ENCODE assay signal across 16 cellular contexts in the genomic region with DNA sequence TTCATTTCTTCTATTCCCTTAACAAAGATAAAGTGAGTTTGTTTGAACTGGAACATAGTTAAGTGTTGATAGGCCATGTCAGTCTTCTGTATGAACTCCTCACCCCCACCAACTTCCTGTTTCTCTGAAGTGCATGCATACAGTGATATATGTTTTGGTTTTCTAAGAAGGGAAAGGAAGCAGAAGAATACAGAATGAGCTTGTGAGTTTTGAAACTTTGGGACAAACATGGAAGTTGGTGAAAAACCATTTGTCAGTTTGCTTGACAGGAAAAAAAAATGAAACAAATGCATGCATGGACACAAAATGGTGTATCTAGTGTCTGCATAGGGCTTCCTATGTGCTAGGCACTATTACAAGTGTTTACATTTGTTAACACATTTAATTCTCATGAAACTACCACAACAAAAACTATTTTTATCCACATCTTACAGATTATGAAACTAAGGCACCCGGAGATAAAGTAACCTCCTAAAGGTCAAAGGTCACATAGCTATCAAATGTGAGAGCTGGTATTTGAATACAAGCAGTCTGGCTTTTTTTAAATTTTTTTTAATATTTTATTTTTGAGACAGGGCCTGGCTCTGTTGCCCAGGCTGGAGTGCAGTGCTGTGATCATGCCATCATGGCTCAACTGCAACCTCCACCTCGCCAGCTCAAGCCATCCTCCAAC.
A peak's percentile ranks its signal among the peaks of the same experiment; 100 is the strongest.
DNase-seq lines count a peak whose midpoint lies in the region; ATAC-seq and TF ChIP-seq lines count a peak whose summit lies in the region.
"Had no signal": no experiment of that assay in that cellular context is flagged by ENCODE, and none has a peak within 500 bp of the region (broad histone marks: within the 10 kb centered on the region; RNA-seq: fewer than 3 reads in every experiment).

No MANE protein-coding gene starts in this region.

- no peaks in the 10 kb centered on the region for H3K9me3 Mint-ChIP-seq in T-cell
- H3K9me3 Mint-ChIP-seq: activated CD4-positive, alpha-beta memory T cell treated with anti-CD3 and anti-CD28 coated beads for 36 hours had no signal

- H3K36me3 ChIP-seq in suprapubic skin, result no peaks in the 10 kb centered on the region

- no peak for TF ChIP-seq POLR2A in suprapubic skin (IDR thresholded peaks at IDR 0.05)

- H3K27ac Mint-ChIP-seq in T-cell, result peak overlapping the region; percentile 40 to 81
- H3K27ac Mint-ChIP-seq: activated CD4-positive, alpha-beta memory T cell treated with anti-CD3 and anti-CD28 coated beads for 36 hours; activated naive CD8-positive, alpha-beta T cell; natural killer cell treated with Interleukin-12 subunit alpha and Interleukin-12 subunit beta and Interleukin-15 and Interleukin-18, amount 100 ng/mL, for 72 hours had no signal

- WGBS in suprapubic skin, result 80% methylated on average over 2 of the region's 2 CpGs

- DNase-seq in T-cell (no peak), GF-D8 (lab: John Stamatoyannopoulos, UW) (no peak), suprapubic skin (ENCODE audit: low spot score in 2 of 2) (no peak), NCI-H526 (lab: John Stamatoyannopoulos, UW) (no peak), iPS-NIHi11 (ENCODE audit: low spot score) (no peak)
- DNase-seq: activated CD4-positive, alpha-beta memory T cell treated with anti-CD3 and anti-CD28 coated beads for 36 hours; NCI-H526 treated with DMSO at 0.1 percent for 48 hours; small intestine; SW 1271 had no signal

- H3K27me3 ChIP-seq in suprapubic skin, result no peaks in the 10 kb centered on the region

- H3K27me3 Mint-ChIP-seq in T-cell, result no peaks in the 10 kb centered on the region
- H3K27me3 Mint-ChIP-seq: activated CD4-positive, alpha-beta memory T cell treated with anti-CD3 and anti-CD28 coated beads for 36 hours; activated naive CD8-positive, alpha-beta T cell; natural killer cell treated with Interleukin-12 subunit alpha and Interleukin-12 subunit beta and Interleukin-15 and Interleukin-18, amount 100 ng/mL, for 72 hours had no signal

- no peaks in the 10 kb centered on the region for H3K36me3 Mint-ChIP-seq in T-cell
- H3K36me3 Mint-ChIP-seq: activated CD4-positive, alpha-beta memory T cell treated with anti-CD3 and anti-CD28 coated beads for 36 hours; activated naive CD8-positive, alpha-beta T cell; natural killer cell treated with Interleukin-12 subunit alpha and Interleukin-12 subunit beta and Interleukin-15 and Interleukin-18, amount 100 ng/mL, for 72 hours had no signal

- H3K27ac ChIP-seq in suprapubic skin, result no peak overlapping the region
- H3K27ac ChIP-seq: C4-2B, coronary artery had no signal

- no peak for TF ChIP-seq EP300 in suprapubic skin (IDR thresholded peaks at IDR 0.05)

- no peaks in the 10 kb centered on the region for H3K9me3 ChIP-seq in suprapubic skin

- CTCF ChIA-PET in T-cell (lab: Charles Lee), result interaction anchor here in 1 of 2 donors (1.0 kb wide), 1 partner anchor 9 kb away, joined by 4 read pairs; no protein-coding TSS in a partner anchor

- no peak for TF ChIP-seq CTCF in suprapubic skin (IDR thresholded peaks at IDR 0.05)

- peaks cover 9 to 13% (median 12%) of the 10 kb centered on the region in 3 donors for H3K4me1 Mint-ChIP-seq in T-cell

- no peaks in the 10 kb centered on the region for H3K4me1 ChIP-seq in suprapubic skin

- H3K4me3 ChIP-seq in suprapubic skin, result no peak overlapping the region
- H3K4me3 ChIP-seq: coronary artery had no signal

- peak; percentile 60 for ATAC-seq in GM18502 (IDR thresholded peaks at IDR 0.05; ENCODE audit: poor library complexity, unreplicated experiment)
- ATAC-seq in GM19397 (IDR thresholded peaks at IDR 0.05; ENCODE audit: unreplicated experiment), result peak; percentile 74
- peak; percentile 59 for ATAC-seq in HG03442 (IDR thresholded peaks at IDR 0.05; ENCODE audit: unreplicated experiment)
- ATAC-seq in T-cell (replicated peaks in 1 of 4), result peak in 3 of 4 experiments; percentile 36 to 64 (median 53)
- ATAC-seq: natural killer cell treated with Interleukin-12 subunit alpha and Interleukin-12 subunit beta and Interleukin-15 and Interleukin-18, amount 100 ng/mL, for 72 hours had no signal

- POLR2A ChIA-PET in T-cell (lab: Charles Lee), result no interaction called here

- no peak overlapping the region for H3K4me3 Mint-ChIP-seq in T-cell
- H3K4me3 Mint-ChIP-seq: activated CD4-positive, alpha-beta memory T cell treated with anti-CD3 and anti-CD28 coated beads for 36 hours; activated naive CD8-positive, alpha-beta T cell; natural killer cell treated with Interleukin-12 subunit alpha and Interleukin-12 subunit beta and Interleukin-15 and Interleukin-18, amount 100 ng/mL, for 72 hours had no signal
